In the genomic region with DNA sequence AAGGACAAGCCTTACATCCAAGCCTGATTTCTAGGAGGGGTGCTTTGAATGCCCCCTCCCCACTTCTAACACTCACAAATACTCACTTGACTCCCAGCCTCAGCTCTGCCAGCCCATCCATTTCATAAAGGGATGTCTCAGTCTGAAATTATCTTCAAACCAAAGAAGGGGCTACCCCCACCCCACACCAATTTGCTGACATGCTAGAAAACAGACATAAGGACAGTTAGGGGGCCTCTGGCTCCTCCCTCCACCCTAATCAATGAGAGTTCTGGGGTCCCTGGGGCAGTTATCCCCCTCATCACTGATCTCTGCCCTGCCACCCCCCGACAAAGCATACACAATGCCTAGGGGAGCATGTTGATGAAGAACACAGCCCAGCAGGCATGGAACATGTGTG, we compare ENCODE assay signal across 2 cellular contexts.
TF ChIP-seq lines count a peak whose summit lies in the region.

No MANE protein-coding gene starts in this region.

TF ChIP-seq in HepG2, 621 proteins besides CTCF, POLR2A, EP300 and RAD21:
- TF ChIP-seq NR2C2 (CRISPR knock-in tag; IDR thresholded peaks at IDR 0.05; ENCODE audit: borderline replicate concordance) (no peak), MAFK (conservative IDR thresholded peaks at IDR 0.05 in 1 of 2, IDR thresholded peaks at IDR 0.05 in 1 of 2; ENCODE audit: low read length in 2 of 2) (peak; percentile 30 to 41; a peak in 2 of 4 replicates), MAFF (IDR thresholded peaks at IDR 0.05; ENCODE audit: low read depth, low read length) (0 out of 2 replicates have a peak, but pooled peaks have one; percentile 7)
- TF ChIP-seq, protein P1, sequence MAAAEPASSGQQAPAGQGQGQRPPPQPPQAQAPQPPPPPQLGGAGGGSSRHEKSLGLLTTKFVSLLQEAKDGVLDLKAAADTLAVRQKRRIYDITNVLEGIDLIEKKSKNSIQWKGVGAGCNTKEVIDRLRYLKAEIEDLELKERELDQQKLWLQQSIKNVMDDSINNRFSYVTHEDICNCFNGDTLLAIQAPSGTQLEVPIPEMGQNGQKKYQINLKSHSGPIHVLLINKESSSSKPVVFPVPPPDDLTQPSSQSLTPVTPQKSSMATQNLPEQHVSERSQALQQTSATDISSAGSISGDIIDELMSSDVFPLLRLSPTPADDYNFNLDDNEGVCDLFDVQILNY (CRISPR knock-in tag; conservative IDR thresholded peaks at IDR 0.05) = no peak

TF ChIP-seq in H1, 55 proteins besides CTCF, POLR2A, EP300 and RAD21:
- TF ChIP-seq GTF2F1 (IDR thresholded peaks at IDR 0.05; ENCODE audit: borderline replicate concordance, low read depth, low read length) = no peak
